9 cellular contexts compared by ENCODE assay signal in the genomic region with DNA sequence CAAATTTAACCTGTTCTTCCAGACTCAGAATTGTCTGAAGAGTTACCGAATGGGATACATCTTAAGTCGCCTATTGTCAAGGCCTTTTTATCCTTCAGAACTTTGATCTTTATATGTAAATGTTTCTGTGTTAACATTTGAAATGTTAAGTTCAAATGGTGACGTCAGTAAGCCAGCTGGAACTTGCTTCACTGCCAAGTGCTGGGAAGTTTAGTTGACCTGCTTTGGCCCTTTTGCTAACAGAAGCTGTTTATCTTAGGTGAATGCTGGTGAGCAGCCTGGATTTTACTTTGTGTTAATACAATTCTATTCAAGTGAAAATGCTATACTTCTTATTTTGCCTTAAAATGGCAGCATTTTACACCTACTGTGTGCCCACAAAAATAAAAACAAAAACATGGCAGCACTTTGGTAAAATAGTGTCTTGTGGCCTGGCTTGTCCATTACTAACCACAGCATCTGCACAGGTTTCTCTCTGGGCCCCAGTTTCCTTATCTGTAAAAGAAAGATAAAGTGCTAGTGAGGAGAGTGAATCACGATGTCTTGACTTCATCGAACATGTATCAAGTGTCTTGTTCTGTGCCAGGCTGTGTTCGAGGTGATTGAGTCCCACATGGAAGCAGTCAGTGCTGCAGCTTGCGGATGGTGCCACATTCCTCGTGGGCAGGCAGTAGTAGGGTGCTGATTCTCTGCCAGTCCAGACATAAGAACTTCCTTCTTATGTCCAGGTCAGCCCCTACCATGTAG. TPM values are rescaled to one million over a fixed set of nuclear protein-coding genes. Genes with fewer than 3 reads are reported as not detected.
DNase-seq lines count a peak whose midpoint lies in the region; ATAC-seq and TF ChIP-seq lines count a peak whose summit lies in the region.
"Had no signal": no experiment of that assay in that cellular context is flagged by ENCODE, and none has a peak within 500 bp of the region (broad histone marks: within the 10 kb centered on the region; RNA-seq: fewer than 3 reads in every experiment).

No MANE protein-coding gene starts in this region.

- H3K4me1 Mint-ChIP-seq in T-cell = peaks cover 32 to 57% (median 54%) of the 10 kb centered on the region in 3 donors

- H3K79me1 ChIP-seq in trophoblast cell (ENCODE audit: low read length) = peaks cover 13% of the 10 kb centered on the region

- CTCF ChIA-PET in T-cell (lab: Charles Lee) = interaction anchor here in 1 of 2 donors (1.3 kb wide), 1 partner anchor 298 kb away, joined by 3 read pairs; no protein-coding TSS in a partner anchor

- H3K79me2 ChIP-seq in trophoblast cell (ENCODE audit: control insufficient read depth, insufficient read depth, low read length, poor library complexity) = peaks cover 19% of the 10 kb centered on the region

- peak overlapping the region; percentile 99 for H3K4ac ChIP-seq in trophoblast cell (ENCODE audit: low read depth, low read length)

- no peak overlapping the region for H4K12ac ChIP-seq in trophoblast cell (ENCODE audit: low read depth, low read length)

- peak overlapping the region; percentile 66 for H2AFZ ChIP-seq in trophoblast cell (ENCODE audit: insufficient read depth, low read length, poor library complexity)

- H2BK120ac ChIP-seq in trophoblast cell (ENCODE audit: insufficient read depth, low read length, poor library complexity) = no peak overlapping the region

- no peaks in the 10 kb centered on the region for H3K27me3 Mint-ChIP-seq in T-cell

- no peak overlapping the region for H2AK5ac ChIP-seq in trophoblast cell (ENCODE audit: low read length)

- peaks cover 7 to 11% of the 10 kb centered on the region in 2 experiments for H3K4me1 ChIP-seq in trophoblast cell (ENCODE audit: control insufficient read depth in 1 of 2, insufficient read depth in 2 of 2, low read length in 2 of 2)

- no peak overlapping the region for H3K27ac Mint-ChIP-seq in T-cell

- H3K14ac ChIP-seq in trophoblast cell (ENCODE audit: low read length) = no peak overlapping the region

- no peak overlapping the region for H3K4me2 ChIP-seq in trophoblast cell (ENCODE audit: low read length)

- H3K36me3 Mint-ChIP-seq in T-cell = no peaks in the 10 kb centered on the region

- ATAC-seq in T-cell (replicated peaks in 1 of 4) (no peak), GM19455 (IDR thresholded peaks at IDR 0.05; ENCODE audit: unreplicated experiment) (no peak)

- no CpG with 5 or more reads among the region's 8 CpGs for WGBS in trophoblast cell (ENCODE audit: extremely low coverage, insufficient coverage, insufficient read length)

- no peaks in the 10 kb centered on the region for H3K27me3 ChIP-seq in GM06990 (replicated peaks; ENCODE audit: control insufficient read depth, insufficient read depth, low read length)
- H3K27me3 ChIP-seq in trophoblast cell (ENCODE audit: insufficient read depth, low read length) = no peaks in the 10 kb centered on the region

- peaks cover 5% of the 10 kb centered on the region for H3K9me3 ChIP-seq in trophoblast cell (ENCODE audit: insufficient read depth, low read depth, low read length)
- H3K9me3 ChIP-seq: thoracic aorta had no signal

- no peak overlapping the region for H3K18ac ChIP-seq in trophoblast cell (ENCODE audit: low read length)

- TF ChIP-seq CTCF in GM06990 (IDR thresholded peaks at IDR 0.05; ENCODE audit: insufficient read depth, low read length, poor library complexity, severe bottlenecking) (no peak), fibroblast of pulmonary artery (IDR thresholded peaks at IDR 0.05; ENCODE audit: low read length, missing control alignments) (no peak)

- peak overlapping the region in 2 of 3 donors; percentile 41 to 89 for H3K4me3 Mint-ChIP-seq in T-cell

- no peak overlapping the region for H2BK5ac ChIP-seq in trophoblast cell (ENCODE audit: low read depth, low read length, poor library complexity)

- H3K4me3 ChIP-seq in GM06990 (replicated peaks; ENCODE audit: low read depth, low read length) = peak overlapping the region; percentile 3
- peak overlapping the region; percentile 65 for H3K4me3 ChIP-seq in fibroblast of pulmonary artery (replicated peaks; ENCODE audit: low read depth, low read length)
- H3K4me3 ChIP-seq in trophoblast cell (ENCODE audit: low read depth, low read length) = no peak overlapping the region

- H3K27ac ChIP-seq in trophoblast cell (ENCODE audit: low read depth, low read length) = no peak overlapping the region

- no peak overlapping the region for H3K9ac ChIP-seq in trophoblast cell (ENCODE audit: low read length)

- POLR2A ChIA-PET in T-cell (lab: Charles Lee) = no interaction called here

- peaks cover 0 to 4% (median 0%) of the 10 kb centered on the region in 3 donors for H3K9me3 Mint-ChIP-seq in T-cell

- H4K8ac ChIP-seq in trophoblast cell (ENCODE audit: low read depth, low read length) = no peak overlapping the region

- peak overlapping the region; percentile 51 for H3K23ac ChIP-seq in trophoblast cell (ENCODE audit: low read length)

- DNase-seq in GM06990 (ENCODE audit: extremely low read depth, insufficient read length) (no peak), T-cell (no peak), fibroblast of pulmonary artery (ENCODE audit: low read depth) (peak; percentile 84), trophoblast cell (no peak), NCI-H128 (lab: John Stamatoyannopoulos, UW; ENCODE audit: unreplicated experiment) (no peak), AML-193 (lab: John Stamatoyannopoulos, UW) (no peak), NCI-H187 treated with DMSO at 0.1 percent for 48 hours (lab: John Stamatoyannopoulos, UW) (no peak)

- H3K36me3 ChIP-seq in GM06990 (ENCODE audit: control insufficient read depth, insufficient read depth, low read length) (peaks cover 3% of the 10 kb centered on the region; the same call in 1 of the 2 replicates), trophoblast cell (ENCODE audit: control insufficient read depth in 1 of 2, insufficient read depth in 2 of 2, low read length in 2 of 2) (peaks cover 0 to 7% of the 10 kb centered on the region in 2 experiments)
- H3K36me3 ChIP-seq: thoracic aorta had no signal

- no peak overlapping the region for H4K91ac ChIP-seq in trophoblast cell (ENCODE audit: low read depth, low read length)

- H2BK12ac ChIP-seq in trophoblast cell (ENCODE audit: low read length) = no peak overlapping the region

RNA-seq across cellular contexts. Expression of gene NAXD, which starts 2.2 kb away (rescaled TPM):
- 10 to 100 TPM; 22.2 to 34.3 (median 29.2) TPM for total RNA-seq in T-cell
- polyA plus RNA-seq in trophoblast cell (2013) = 20.5 TPM in 2 replicates

RNA-seq across cellular contexts. Expression of gene RAB20, which starts 56.0 kb away (rescaled TPM):
- total RNA-seq in T-cell = 1 to 10 TPM in 4 of 5 donors, under 1 TPM in 1; 0.47 to 3.1 (median 2.1) TPM
- polyA plus RNA-seq in trophoblast cell (2013) = 29.9 and 30.6 TPM in 2 replicates
